Comparison of ENCODE assay signal across 14 cellular contexts in genomic region chr15:42364529-42364928, GRCh38. TPM values are rescaled to one million over a fixed set of nuclear protein-coding genes. Genes with fewer than 3 reads are reported as not detected.
DNase-seq lines count a peak whose midpoint lies in the region; FAIRE-seq and TF ChIP-seq lines count a peak whose summit lies in the region.
"Had no signal": no experiment of that assay in that cellular context is flagged by ENCODE, and none has a peak within 500 bp of the region (broad histone marks: within the 10 kb centered on the region; RNA-seq: fewer than 3 reads in every experiment).

No MANE protein-coding gene starts in this region.

- 37 to 39% (median 38%) methylated on average over 1 of the region's 1 CpG for WGBS in small intestine, 3 donors

- H3K27ac ChIP-seq in small intestine (ENCODE audit: low read depth in 1 of 2, low read length in 1 of 2) = no peak overlapping the region
- H3K27ac ChIP-seq: parathyroid adenoma had no signal

- no peak for FAIRE-seq in small intestine (lab: Jason Lieb, UNC)

- peak; percentile 11 to 54 for DNase-seq in NCI-H2081 (lab: John Stamatoyannopoulos, UW)
- no peak for DNase-seq in NCI-H2081 treated with DMSO at 0.1 percent for 48 hours (lab: John Stamatoyannopoulos, UW)
- peak; percentile 77 for DNase-seq in NCI-H524 treated with DMSO at 0.1 percent for 48 hours (lab: John Stamatoyannopoulos, UW)
- peak; percentile 50 for DNase-seq in fibroblast of pulmonary artery (ENCODE audit: low read depth)
- DNase-seq in small intestine = peak; percentile 9
- DNase-seq in ACHN = no peak
- DNase-seq in T-helper 2 cell = no peak
- DNase-seq in HuH-7.5 (ENCODE audit: low spot score) = no peak
- DNase-seq: activated CD4-positive, CD25-positive, alpha-beta regulatory T cell treated with anti-CD3 and anti-CD28 coated beads, Interleukin-2, amount 50 U/mL, for 72 hours; cortex of kidney; H7; stimulated activated CD4-positive, alpha-beta T cell treated with anti-CD3 and anti-CD28 coated beads, Interleukin-2, amount 100 ng/mL, for 24 hours; SW 1271 had no signal

- H3K27me3 ChIP-seq in small intestine (ENCODE audit: control insufficient read depth in 2 of 2, insufficient read depth in 2 of 2, low read length in 2 of 2) = no peaks in the 10 kb centered on the region

- no peaks in the 10 kb centered on the region for H3K4me1 ChIP-seq in small intestine (ENCODE audit: control insufficient read depth in 2 of 2, insufficient read depth in 1 of 2, low read depth in 1 of 2, low read length in 1 of 2)
- H3K4me1 ChIP-seq: parathyroid adenoma had no signal

- no peaks in the 10 kb centered on the region for H3K36me3 ChIP-seq in small intestine (ENCODE audit: control insufficient read depth in 2 of 2, insufficient read depth in 2 of 2, low read length in 2 of 2)

- TF ChIP-seq CTCF in fibroblast of pulmonary artery (IDR thresholded peaks at IDR 0.05; ENCODE audit: low read length, missing control alignments) = no peak

- in situ Hi-C loops in ACHN (cut with HindIII; ENCODE audit: low pct_ligation_motif_present, low pct_unique_long_range_greater_than_20kb, low sequenced_read_pairs) = no loop called here

- H3K9me3 ChIP-seq in small intestine (ENCODE audit: control insufficient read depth, low read depth) = no peaks in the 10 kb centered on the region

- H3K4me3 ChIP-seq in fibroblast of pulmonary artery (replicated peaks; ENCODE audit: low read depth, low read length) (no peak overlapping the region), small intestine (ENCODE audit: low read depth in 1 of 2, low read length in 2 of 2) (no peak overlapping the region)

RNA-seq across cellular contexts. Expression of gene CAPN3, which starts 5.2 kb away (rescaled TPM):
- 10 to 100 TPM in 2 of 3 donors, 1 to 10 TPM in 1; 5.2 to 23.7 (median 13.5) TPM for polyA plus RNA-seq in small intestine

Comparison
In these comparisons a context has a peak if more than half of its experiments do, and no peak if none do; other contexts are left out.
1. DNase-seq: peak in NCI-H2081 (2 of 2), NCI-H524 treated with DMSO at 0.1 percent for 48 hours (single experiment), fibroblast of pulmonary artery (single experiment) and small intestine (single experiment); none in NCI-H2081 treated with DMSO at 0.1 percent for 48 hours (single experiment), ACHN (single experiment), T-helper 2 cell (0 of 5) and HuH-7.5 (single experiment).